1 cellular context compared by ENCODE assay signal in genomic region chr15:57640935-57641682, GRCh38.
TF ChIP-seq lines count a peak whose summit lies in the region.

No MANE protein-coding gene starts in this region.

TF ChIP-seq in H1, 55 proteins besides CTCF, POLR2A, EP300 and RAD21 (continued from another document):
- TF ChIP-seq PHF8 (conservative IDR thresholded peaks at IDR 0.05; ENCODE audit: low read depth, low read length) (no peak), EGR1 (IDR thresholded peaks at IDR 0.05; ENCODE audit: borderline replicate concordance, low read depth, low read length) (no peak), POU5F1 (IDR thresholded peaks at IDR 0.05; ENCODE audit: low read depth, low read length) (no peak), EZH2 (IDR thresholded peaks at IDR 0.05; ENCODE audit: low read depth, low read length, severe bottlenecking) (no peak), SIRT6 (IDR thresholded peaks at IDR 0.05; ENCODE audit: low read length) (no peak), SRF (IDR thresholded peaks at IDR 0.05; ENCODE audit: low read depth, low read length) (no peak), CBX8 (IDR thresholded peaks at IDR 0.05; ENCODE audit: borderline replicate concordance, low read depth, low read length) (no peak), TAF1 (IDR thresholded peaks at IDR 0.05; ENCODE audit: low read depth, low read length) (no peak), TCF12 (IDR thresholded peaks at IDR 0.05; ENCODE audit: low read depth, low read length) (no peak)
TF ChIP-seq in H1: peak in this region for 0.
